In the genomic region with DNA sequence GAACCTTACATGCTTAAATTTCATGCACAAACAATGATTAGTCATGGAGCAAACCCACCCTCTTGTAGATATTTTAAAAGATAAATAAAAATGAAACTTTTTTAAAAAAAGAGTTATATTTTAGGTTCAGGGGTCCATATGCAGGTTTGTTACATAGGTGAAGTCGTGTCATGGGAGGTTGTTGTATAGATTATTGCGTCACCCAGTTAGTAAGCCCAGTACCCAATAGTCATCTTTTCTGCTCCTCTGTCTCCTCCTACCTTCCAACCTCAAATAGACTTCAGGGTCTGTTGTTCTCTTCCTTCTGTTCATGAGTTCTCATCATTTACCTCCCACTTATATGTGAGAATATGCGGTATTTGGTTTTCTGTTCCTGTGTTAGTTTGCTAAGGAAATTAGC, we compare ENCODE assay signal across 29 cellular contexts.
"Had no signal": no experiment of that assay in that cellular context is flagged by ENCODE, and none has a peak within 500 bp of the region (broad histone marks: within the 10 kb centered on the region; RNA-seq: fewer than 3 reads in every experiment).

No MANE protein-coding gene starts in this region.

- H3K27ac Mint-ChIP-seq: stimulated activated effector memory CD8-positive, alpha-beta T cell treated with anti-CD3 and anti-CD28 coated beads, Interleukin-12 subunit alpha, Interleukin-12 subunit beta, amount 100 ng/mL, for 72 hours; stimulated activated memory B cell treated with anti-CD40 and anti-IgM and Interleukin-4, amounts not matched to agents 10 μg/mL and 1 μg/mL and 100 μg/mL, for 72 hours; stimulated activated naive B cell treated with anti-CD40 and anti-IgM and Interleukin-4, amounts not matched to agents 10 μg/mL and 1 μg/mL and 100 μg/mL, for 72 hours; stimulated activated naive CD8-positive, alpha-beta T cell treated with anti-CD3 and anti-CD28 coated beads, Interleukin-15, amount 100 ng/mL, for 72 hours; stimulated activated naive CD8-positive, alpha-beta T cell treated with anti-CD3 and anti-CD28 coated beads, Interleukin-15, Interleukin-2, amounts not matched to agents 100 ng/mL and 50 ng/mL, for 24 hours; type B pancreatic cell had no signal

- H3K4me1 ChIP-seq: stomach, suprapubic skin, testis, thyroid gland, tibial artery, tibial nerve, transverse colon, upper lobe of left lung, upper lobe of right lung, uterus, vagina had no signal

- H3K4me1 Mint-ChIP-seq: stimulated activated effector memory CD8-positive, alpha-beta T cell treated with anti-CD3 and anti-CD28 coated beads, Interleukin-12 subunit alpha, Interleukin-12 subunit beta, amount 100 ng/mL, for 72 hours; stimulated activated memory B cell treated with anti-CD40 and anti-IgM and Interleukin-4, amounts not matched to agents 10 μg/mL and 1 μg/mL and 100 μg/mL, for 72 hours; stimulated activated naive B cell treated with anti-CD40 and anti-IgM and Interleukin-4, amounts not matched to agents 10 μg/mL and 1 μg/mL and 100 μg/mL, for 72 hours; stimulated activated naive CD8-positive, alpha-beta T cell treated with anti-CD3 and anti-CD28 coated beads, Interleukin-15, amount 100 ng/mL, for 72 hours had no signal

- H3K27me3 Mint-ChIP-seq: stimulated activated memory B cell treated with anti-CD40 and anti-IgM and Interleukin-4, amounts not matched to agents 10 μg/mL and 1 μg/mL and 100 μg/mL, for 72 hours; stimulated activated naive B cell treated with anti-CD40 and anti-IgM and Interleukin-4, amounts not matched to agents 10 μg/mL and 1 μg/mL and 100 μg/mL, for 72 hours; stimulated activated naive CD8-positive, alpha-beta T cell treated with anti-CD3 and anti-CD28 coated beads, Interleukin-15, amount 100 ng/mL, for 72 hours; stimulated activated naive CD8-positive, alpha-beta T cell treated with anti-CD3 and anti-CD28 coated beads, Interleukin-15, Interleukin-2, amounts not matched to agents 100 ng/mL and 50 ng/mL, for 24 hours; type B pancreatic cell had no signal

- H3K4me3 ChIP-seq: stomach, suprapubic skin, testis, thoracic aorta, thyroid gland, tibial artery, tibial nerve, transverse colon, upper lobe of left lung, upper lobe of right lung, uterus, vagina had no signal

- DNase-seq: stimulated activated CD4-positive, alpha-beta T cell treated with anti-CD3 and anti-CD28 coated beads, Interleukin-2, amount 100 ng/mL, for 48 hours; stimulated activated CD4-positive, alpha-beta T cell treated with anti-CD3 and anti-CD28 coated beads, Interleukin-4, amount 100 ng/mL, for 1 hour; stimulated activated CD4-positive, alpha-beta T cell treated with anti-CD3 and anti-CD28 coated beads, Interleukin-4, amount 100 ng/mL, for 24 hours; stimulated activated CD4-positive, alpha-beta T cell treated with anti-CD3 and anti-CD28 coated beads, Interleukin-4, amount 100 ng/mL, for 4 hours; stimulated activated CD8-positive, alpha-beta memory T cell treated with anti-CD3 and anti-CD28 coated beads, Interleukin-4, amount 100 ng/mL, for 48 hours; stimulated activated naive B cell treated with anti-CD40 and anti-IgM and Interleukin-4, amounts not matched to agents 10 μg/mL and 1 μg/mL and 100 μg/mL, for 72 hours; stimulated activated naive CD4-positive, alpha-beta T cell; stimulated activated naive CD4-positive, alpha-beta T cell treated with Interleukin-2 at 50 U/mL for 16 hours; stimulated activated naive CD8-positive, alpha-beta T cell treated with anti-CD3 and anti-CD28 coated beads, Interleukin-15, amount 100 ng/mL, for 72 hours; stimulated activated naive CD8-positive, alpha-beta T cell treated with anti-CD3 and anti-CD28 coated beads, Interleukin-15, Interleukin-2, amounts not matched to agents 100 U/mL and 50 U/mL, for 24 hours; stomach; substantia nigra; testis; thyroid gland; tibial artery; transverse colon; trophoblast cell; upper lobe of left lung; upper lobe of right lung; uterus had no signal

- H3K9me3 Mint-ChIP-seq: type B pancreatic cell had no signal

- H3K36me3 Mint-ChIP-seq: stimulated activated effector memory CD8-positive, alpha-beta T cell treated with anti-CD3 and anti-CD28 coated beads, Interleukin-12 subunit alpha, Interleukin-12 subunit beta, amount 100 ng/mL, for 72 hours; stimulated activated memory B cell treated with anti-CD40 and anti-IgM and Interleukin-4, amounts not matched to agents 10 μg/mL and 1 μg/mL and 100 μg/mL, for 72 hours; stimulated activated naive B cell treated with anti-CD40 and anti-IgM and Interleukin-4, amounts not matched to agents 10 μg/mL and 1 μg/mL and 100 μg/mL, for 72 hours; type B pancreatic cell had no signal

- H3K9me3 ChIP-seq: stomach, testis, thoracic aorta, thyroid gland, tibial artery, tibial nerve, transverse colon, upper lobe of left lung, upper lobe of right lung, uterus, vagina had no signal

- ATAC-seq: stimulated activated effector memory CD8-positive, alpha-beta T cell treated with anti-CD3 and anti-CD28 coated beads, Interleukin-12 subunit alpha, Interleukin-12 subunit beta, amount 100 ng/mL, for 72 hours; stimulated activated memory B cell treated with anti-CD40 and anti-IgM and Interleukin-4, amounts not matched to agents 10 μg/mL and 1 μg/mL and 100 μg/mL, for 72 hours; stimulated activated naive B cell treated with anti-CD40 and anti-IgM and Interleukin-4, amounts not matched to agents 10 μg/mL and 1 μg/mL and 100 μg/mL, for 72 hours; stimulated activated naive CD8-positive, alpha-beta T cell treated with anti-CD3 and anti-CD28 coated beads, Interleukin-15, amount 100 ng/mL, for 72 hours; stimulated activated naive CD8-positive, alpha-beta T cell treated with anti-CD3 and anti-CD28 coated beads, Interleukin-15, Interleukin-2, amounts not matched to agents 100 U/mL and 50 U/mL, for 24 hours; upper lobe of right lung had no signal

- H3K4me3 Mint-ChIP-seq: stimulated activated effector memory CD8-positive, alpha-beta T cell treated with anti-CD3 and anti-CD28 coated beads, Interleukin-12 subunit alpha, Interleukin-12 subunit beta, amount 100 ng/mL, for 72 hours; stimulated activated memory B cell treated with anti-CD40 and anti-IgM and Interleukin-4, amounts not matched to agents 10 μg/mL and 1 μg/mL and 100 μg/mL, for 72 hours; stimulated activated naive B cell treated with anti-CD40 and anti-IgM and Interleukin-4, amounts not matched to agents 10 μg/mL and 1 μg/mL and 100 μg/mL, for 72 hours; stimulated activated naive CD8-positive, alpha-beta T cell treated with anti-CD3 and anti-CD28 coated beads, Interleukin-15, amount 100 ng/mL, for 72 hours; stimulated activated naive CD8-positive, alpha-beta T cell treated with anti-CD3 and anti-CD28 coated beads, Interleukin-15, Interleukin-2, amounts not matched to agents 100 ng/mL and 50 ng/mL, for 24 hours; type B pancreatic cell had no signal

- H3K36me3 ChIP-seq: stomach, suprapubic skin, thoracic aorta, thyroid gland, tibial artery, tibial nerve, transverse colon, upper lobe of left lung, upper lobe of right lung, uterus, vagina had no signal

- FAIRE-seq: urothelium cell line had no signal

- H3K27me3 ChIP-seq: stomach, suprapubic skin, testis, thyroid gland, tibial artery, tibial nerve, transverse colon, upper lobe of left lung, upper lobe of right lung, uterus, vagina had no signal

- H3K27ac ChIP-seq: stomach, suprapubic skin, testis, thoracic aorta, thyroid gland, tibial artery, tibial nerve, transverse colon, upper lobe of left lung, upper lobe of right lung, uterus, vagina had no signal
